In the genomic region with DNA sequence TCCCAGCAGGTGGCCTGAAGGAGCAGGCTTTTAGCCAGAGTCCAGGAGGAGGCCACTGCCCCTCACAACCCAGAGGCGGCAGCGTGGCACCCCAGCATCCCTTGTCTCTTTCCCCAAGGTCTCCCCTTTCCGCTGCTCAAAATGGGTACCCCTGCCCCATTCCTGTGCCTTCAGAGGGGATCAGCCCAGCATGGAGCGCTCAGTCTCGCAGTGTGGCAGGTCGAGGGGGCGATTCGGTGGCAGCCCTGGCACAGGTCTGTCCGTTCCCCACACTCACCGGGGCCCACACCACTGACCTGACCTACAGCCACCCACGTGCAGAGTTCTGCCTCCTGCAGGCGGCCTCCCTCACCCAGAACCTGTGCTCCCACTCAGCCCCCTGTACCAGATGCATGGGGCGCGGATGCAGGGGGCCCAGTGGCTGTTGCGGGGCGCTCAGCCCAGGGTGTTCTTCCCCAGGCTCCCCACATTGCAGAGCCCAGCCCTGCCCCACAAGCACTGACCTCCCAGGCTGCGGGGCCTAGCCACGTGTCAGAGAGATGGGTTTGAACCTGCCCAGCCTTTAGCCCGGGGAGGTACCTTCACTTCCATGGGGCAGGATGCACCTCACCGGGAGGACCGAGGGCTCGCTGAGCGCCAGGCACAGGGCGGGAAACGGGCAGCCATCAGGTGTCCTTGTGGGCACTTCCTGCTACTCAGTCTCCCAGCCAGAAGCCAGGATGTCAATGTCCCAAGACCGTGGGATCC, we compare ENCODE assay signal across 9 cellular contexts. TPM values are rescaled to one million over a fixed set of nuclear protein-coding genes. Genes with fewer than 3 reads are reported as not detected.
A peak's percentile ranks its signal among the peaks of the same experiment; 100 is the strongest.
DNase-seq lines count a peak whose midpoint lies in the region; TF ChIP-seq lines count a peak whose summit lies in the region.
"Had no signal": no experiment of that assay in that cellular context is flagged by ENCODE, and none has a peak within 500 bp of the region (broad histone marks: within the 10 kb centered on the region; RNA-seq: fewer than 3 reads in every experiment).

No MANE protein-coding gene starts in this region.

- H3K27me3 Mint-ChIP-seq in activated naive CD8-positive, alpha-beta T cell: no peaks in the 10 kb centered on the region
- H3K27me3 Mint-ChIP-seq: activated B cell treated with CpG ODN at 0.5 μM for 24 hours had no signal

- H3K9me3 ChIP-seq in tibial nerve: no peaks in the 10 kb centered on the region

- DNase-seq in NCI-H82 (lab: John Stamatoyannopoulos, UW) (peak; percentile 13), NCI-H82 treated with DMSO at 0.1 percent for 48 hours (lab: John Stamatoyannopoulos, UW; ENCODE audit: unreplicated experiment) (no peak), iris pigment epithelial cell (ENCODE audit: low read depth) (peak; percentile 38), tibial nerve (ENCODE audit: low spot score in 2 of 2) (peak in 1 of 2 donors; percentile 5), T1000 (lab: John Stamatoyannopoulos, UW) (no peak), NOMO-1 (lab: John Stamatoyannopoulos, UW; ENCODE audit: unreplicated experiment in 2 of 2) (no peak), NCI-H1436 (lab: John Stamatoyannopoulos, UW) (no peak)
- DNase-seq: activated B cell treated with CpG ODN at 0.5 μM for 24 hours had no signal

- no peak for TF ChIP-seq EP300 in tibial nerve (IDR thresholded peaks at IDR 0.05)

- H3K36me3 Mint-ChIP-seq in activated naive CD8-positive, alpha-beta T cell: peaks cover 9% of the 10 kb centered on the region

- H3K4me3 ChIP-seq in tibial nerve: no peak overlapping the region

- peaks cover 0 to 69% (median 8%) of the 10 kb centered on the region in 4 donors for H3K4me1 ChIP-seq in tibial nerve

- TF ChIP-seq CTCF in tibial nerve (IDR thresholded peaks at IDR 0.05): peak in 3 of 5 experiments; percentile 30 to 35 (median 30)

- H3K36me3 ChIP-seq in tibial nerve: peaks cover 0 to 57% (median 0%) of the 10 kb centered on the region in 3 donors

- H3K27ac Mint-ChIP-seq in activated naive CD8-positive, alpha-beta T cell: peak overlapping the region; percentile 96

- no peak overlapping the region for H3K4me3 Mint-ChIP-seq in activated naive CD8-positive, alpha-beta T cell
- H3K4me3 Mint-ChIP-seq: activated B cell treated with CpG ODN at 0.5 μM for 24 hours had no signal

- TF ChIP-seq POLR2A in tibial nerve (IDR thresholded peaks at IDR 0.05): no peak

- H3K27ac ChIP-seq in tibial nerve: peak overlapping the region in 3 of 4 donors; percentile 63 to 70 (median 68)

- no peaks in the 10 kb centered on the region for H3K27me3 ChIP-seq in tibial nerve

- no peaks in the 10 kb centered on the region for H3K9me3 Mint-ChIP-seq in activated naive CD8-positive, alpha-beta T cell (ENCODE audit: low read depth)
- H3K9me3 Mint-ChIP-seq: activated B cell treated with CpG ODN at 0.5 μM for 24 hours had no signal

- WGBS in tibial nerve, 2 donors: 62 to 64% methylated on average over 17 to 20 of the region's 26 CpGs

- H3K4me1 Mint-ChIP-seq in activated naive CD8-positive, alpha-beta T cell (ENCODE audit: low read depth): peaks cover 33% of the 10 kb centered on the region

RNA-seq across cellular contexts. Expression of gene DSTN, which starts 41.8 kb away (rescaled TPM):
- 100 to 1,000 TPM; 166 to 322 (median 242) TPM for total RNA-seq in tibial nerve

Comparison
In these comparisons a context has a peak if more than half of its experiments do, and no peak if none do; other contexts are left out.
1. DNase-seq: peak in NCI-H82 (single experiment) and iris pigment epithelial cell (single experiment); none in NCI-H82 treated with DMSO at 0.1 percent for 48 hours (single experiment), T1000 (single experiment), NOMO-1 (0 of 2) and NCI-H1436 (single experiment).